Comparison of ENCODE assay signal across 13 cellular contexts in the genomic region with DNA sequence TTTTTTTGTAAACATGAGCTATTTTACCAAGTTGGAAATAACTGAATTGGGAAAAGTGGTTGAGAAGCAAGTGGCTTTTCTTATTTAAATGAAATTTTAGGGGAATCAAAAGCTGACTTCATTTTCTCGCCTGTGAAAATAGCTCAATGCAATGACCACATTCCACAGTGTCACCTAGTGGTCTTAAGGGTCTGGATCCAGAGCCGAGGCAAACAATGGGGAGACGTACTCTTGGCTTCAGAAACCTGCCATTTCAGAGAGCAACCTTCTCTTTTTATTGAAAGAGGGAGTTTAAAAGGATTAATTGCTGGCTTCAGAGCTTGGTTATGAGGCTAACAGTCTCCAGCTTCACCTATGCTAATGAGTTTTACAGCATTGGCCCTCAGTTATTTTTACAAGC.
DNase-seq lines count a peak whose midpoint lies in the region; FAIRE-seq and TF ChIP-seq lines count a peak whose summit lies in the region.
"Had no signal": no experiment of that assay in that cellular context is flagged by ENCODE, and none has a peak within 500 bp of the region (broad histone marks: within the 10 kb centered on the region; RNA-seq: fewer than 3 reads in every experiment).

No MANE protein-coding gene starts in this region.

- TF ChIP-seq CTCF in D721Med (IDR thresholded peaks at IDR 0.05; ENCODE audit: insufficient read depth, missing control alignments): peak; percentile 64

- POLR2A ChIA-PET in HEK293T (lab: Yijun Ruan, JAX): no interaction called here

- CTCF ChIA-PET in HEK293T (lab: Yijun Ruan, JAX): interaction anchor here (1.2 kb wide), 1 partner anchor 162 kb away, joined by 4 read pairs; no protein-coding TSS in a partner anchor

- DNase-seq in D721Med (ENCODE audit: insufficient read length, low spot score): no peak
- DNase-seq in HEK293T (ENCODE audit: extremely low spot score): peak; percentile 12
- peak; percentile 50 for DNase-seq in astrocyte of the hippocampus (ENCODE audit: low read depth, low spot score)
- DNase-seq in kidney glomerular epithelial cell (lab: John Stamatoyannopoulos, UW): peak; percentile 2
- DNase-seq in NCI-H146 treated with DMSO at 0.1 percent for 48 hours (lab: John Stamatoyannopoulos, UW; ENCODE audit: unreplicated experiment): no peak
- no peak for DNase-seq in hypothalamus (lab: John Stamatoyannopoulos, UW)
- no peak for DNase-seq in activated CD4-positive, alpha-beta T cell treated with anti-CD3 and anti-CD28 coated beads for 1 hour
- DNase-seq: activated CD4-positive, alpha-beta T cell treated with anti-CD3 and anti-CD28 coated beads, Interleukin-2, amount 50 U/mL, for 48 hours; aorta; CD4-positive, alpha-beta memory T cell; hippocampal formation; NCI-H2081 had no signal

- no peak for FAIRE-seq in D721Med (lab: Jason Lieb, UNC)
- FAIRE-seq: endometrium had no signal

TF ChIP-seq in HEK293T, 16 proteins besides CTCF, POLR2A, EP300 and RAD21:
- TF ChIP-seq PKNOX1 (IDR thresholded peaks at IDR 0.05): no peak
- TF ChIP-seq ZNF384 (IDR thresholded peaks at IDR 0.05): no peak
- TF ChIP-seq SUZ12 (IDR thresholded peaks at IDR 0.05): no peak
- no peak for TF ChIP-seq FOXA1 (IDR thresholded peaks at IDR 0.05)
- no peak for TF ChIP-seq ARNT (IDR thresholded peaks at IDR 0.05)
- no peak for TF ChIP-seq HDGF (IDR thresholded peaks at IDR 0.05; ENCODE audit: borderline replicate concordance)
- no peak for TF ChIP-seq NFRKB (IDR thresholded peaks at IDR 0.05)
- no peak for TF ChIP-seq FOXM1 (IDR thresholded peaks at IDR 0.05; ENCODE audit: borderline replicate concordance)
- no peak for TF ChIP-seq FOXK2 (IDR thresholded peaks at IDR 0.05)
- no peak for TF ChIP-seq SP1 (IDR thresholded peaks at IDR 0.05)
- no peak for TF ChIP-seq L3MBTL2 (conservative IDR thresholded peaks at IDR 0.05)
- TF ChIP-seq BHLHE40 (IDR thresholded peaks at IDR 0.05; ENCODE audit: borderline replicate concordance): no peak
- no peak for TF ChIP-seq ELF4 (IDR thresholded peaks at IDR 0.05)
- no peak for TF ChIP-seq TARDBP (IDR thresholded peaks at IDR 0.05)
- no peak for TF ChIP-seq LEF1 (IDR thresholded peaks at IDR 0.05; ENCODE audit: borderline replicate concordance)
- TF ChIP-seq CTBP1 (IDR thresholded peaks at IDR 0.05; ENCODE audit: borderline replicate concordance): no peak

Comparison
In these comparisons a context has a peak if more than half of its experiments do, and no peak if none do; other contexts are left out.
1. DNase-seq: peak in HEK293T (single experiment), astrocyte of the hippocampus (single experiment) and kidney glomerular epithelial cell (single experiment); none in D721Med (single experiment), NCI-H146 treated with DMSO at 0.1 percent for 48 hours (single experiment), hypothalamus (0 of 51) and activated CD4-positive, alpha-beta T cell treated with anti-CD3 and anti-CD28 coated beads for 1 hour (single experiment).